In genomic region chr18:69717586-69717985, GRCh38 we compare ENCODE assay signal across 9 cellular contexts.
"Had no signal": no experiment of that assay in that cellular context is flagged by ENCODE, and none has a peak within 500 bp of the region (broad histone marks: within the 10 kb centered on the region; RNA-seq: fewer than 3 reads in every experiment).

No MANE protein-coding gene starts in this region.

- H3K27ac ChIP-seq: GM23248, HL-60, KMS-11 had no signal

- H3K4me1 Mint-ChIP-seq: IgD-negative memory B cell had no signal

- H3K4me3 Mint-ChIP-seq: IgD-negative memory B cell had no signal

- ATAC-seq: HCT116, HepG2 had no signal

- H3K9me3 ChIP-seq: HAP-1 had no signal

- H3K36me3 ChIP-seq: HAP-1 had no signal

- H3K27ac Mint-ChIP-seq: IgD-negative memory B cell had no signal

- H3K4me2 ChIP-seq: KMS-11 had no signal

- H3K27me3 Mint-ChIP-seq: IgD-negative memory B cell had no signal

- H3K36me3 Mint-ChIP-seq: IgD-negative memory B cell had no signal

- DNase-seq: GM23248, H7, KBM-7 had no signal

- H3K4me1 ChIP-seq: HAP-1 had no signal

- H3K4me3 ChIP-seq: GM23248, HAP-1 had no signal

- H2AFZ ChIP-seq: GM23248 had no signal
